ENCODE assay signal across 8 cellular contexts in genomic region chr6:98845201-98846020, GRCh38. TPM values are rescaled to one million over a fixed set of nuclear protein-coding genes. Genes with fewer than 3 reads are reported as not detected.
DNase-seq lines count a peak whose midpoint lies in the region; ATAC-seq and TF ChIP-seq lines count a peak whose summit lies in the region.

No MANE protein-coding gene starts in this region.

- TF ChIP-seq CTCF in endodermal cell (conservative IDR thresholded peaks at IDR 0.05), result peak; percentile 92

- H3K9me3 ChIP-seq in endodermal cell (ENCODE audit: control insufficient read depth, low read length) (no peaks in the 10 kb centered on the region), mesenchymal stem cell (ENCODE audit: control insufficient read depth, low read length) (no peaks in the 10 kb centered on the region)

- H3K4me3 ChIP-seq in endodermal cell (ENCODE audit: low read length) (peak overlapping the region; percentile 78), mesenchymal stem cell (ENCODE audit: insufficient read depth in 1 of 2, low read depth in 1 of 2, low read length in 2 of 2) (peak overlapping the region in 1 of 2 experiments; percentile 59)

- no peak overlapping the region for H2BK5ac ChIP-seq in mesenchymal stem cell (ENCODE audit: low read depth, low read length, poor library complexity, severe bottlenecking)

- H3K18ac ChIP-seq in mesenchymal stem cell (ENCODE audit: low read depth in 1 of 2, low read length in 2 of 2), result no peak overlapping the region

- H3K4ac ChIP-seq in mesenchymal stem cell (ENCODE audit: low read depth in 1 of 2, low read length in 2 of 2), result no peak overlapping the region

- H3K27me3 ChIP-seq in endodermal cell (ENCODE audit: control insufficient read depth, insufficient read depth, low read length, poor library complexity, severe bottlenecking) (peaks cover 99% of the 10 kb centered on the region), mesenchymal stem cell (ENCODE audit: control insufficient read depth in 1 of 2, insufficient read depth in 1 of 2, low read length in 2 of 2) (peaks cover 60 to 93% of the 10 kb centered on the region in 2 experiments)

- H3K79me1 ChIP-seq in mesenchymal stem cell (replicated peaks; ENCODE audit: low read length, poor library complexity, severe bottlenecking), result no peaks in the 10 kb centered on the region

- CTCF ChIA-PET in activated CD8-positive, alpha-beta T cell treated with anti-CD3 and anti-CD28 coated beads, Interleukin-2, amount 10 ng/mL, durations not matched to agents 7 days and 5 days (lab: Charles Lee), result interaction anchor here (0.8 to 2.1 kb wide), 13 partner anchors 8 to 1405 kb away, joined by 3 to 12 read pairs (median 4); partner anchors contain the start of gene POU3F2

- H3K36me3 ChIP-seq in endodermal cell (ENCODE audit: control insufficient read depth, insufficient read depth, low read length), result no peaks in the 10 kb centered on the region
- no peaks in the 10 kb centered on the region for H3K36me3 ChIP-seq in mesenchymal stem cell (ENCODE audit: control insufficient read depth in 1 of 2, insufficient read depth in 2 of 2, low read depth in 1 of 2, low read length in 2 of 2)

- H3K4me3 Mint-ChIP-seq in activated CD8-positive, alpha-beta T cell treated with anti-CD3 and anti-CD28 coated beads, Interleukin-2, amount 10 ng/mL, durations not matched to agents 7 days and 5 days, result no peak overlapping the region
- peak overlapping the region; percentile 47 for H3K4me3 Mint-ChIP-seq in endodermal cell

- no peak overlapping the region for H4K91ac ChIP-seq in mesenchymal stem cell (ENCODE audit: low read length)

- H2AK5ac ChIP-seq in mesenchymal stem cell (ENCODE audit: low read length, severe bottlenecking), result no peak overlapping the region

- ATAC-seq in GM19452 (IDR thresholded peaks at IDR 0.05; ENCODE audit: unreplicated experiment), result peak; percentile 46
- peak; percentile 53 for ATAC-seq in activated CD8-positive, alpha-beta T cell treated with anti-CD3 and anti-CD28 coated beads, Interleukin-2, amount 10 ng/mL, durations not matched to agents 7 days and 5 days

- H3K27me3 Mint-ChIP-seq in activated CD8-positive, alpha-beta T cell treated with anti-CD3 and anti-CD28 coated beads, Interleukin-2, amount 10 ng/mL, durations not matched to agents 7 days and 5 days (ENCODE audit: low read depth), result peaks cover 79% of the 10 kb centered on the region
- peaks cover 98% of the 10 kb centered on the region for H3K27me3 Mint-ChIP-seq in endodermal cell (ENCODE audit: insufficient read depth)

- no peaks in the 10 kb centered on the region for H3K4me1 ChIP-seq in endodermal cell (ENCODE audit: control insufficient read depth, insufficient read depth, low read length)
- H3K4me1 ChIP-seq in mesenchymal stem cell (ENCODE audit: control insufficient read depth, insufficient read depth, low read depth, low read length), result peaks cover 21% of the 10 kb centered on the region

- POLR2A ChIA-PET in activated CD8-positive, alpha-beta T cell treated with anti-CD3 and anti-CD28 coated beads, Interleukin-2, amount 10 ng/mL, durations not matched to agents 7 days and 5 days (lab: Charles Lee), result no interaction called here

- no peak overlapping the region for H2BK15ac ChIP-seq in mesenchymal stem cell (ENCODE audit: low read depth, poor library complexity, severe bottlenecking)

- 1% methylated on average over 16 to 49 of the region's 50 CpGs for WGBS in endodermal cell (ENCODE audit: insufficient coverage in 1 of 2, insufficient read length in 1 of 2), 2 experiments
- WGBS in mesenchymal stem cell, result under 1% methylated on average over 42 of the region's 50 CpGs

- H2BK120ac ChIP-seq in mesenchymal stem cell (ENCODE audit: low read depth, low read length), result no peak overlapping the region

- H3K4me1 Mint-ChIP-seq in activated CD8-positive, alpha-beta T cell treated with anti-CD3 and anti-CD28 coated beads, Interleukin-2, amount 10 ng/mL, durations not matched to agents 7 days and 5 days (ENCODE audit: low read depth), result peaks cover 15% of the 10 kb centered on the region
- peaks cover 27% of the 10 kb centered on the region for H3K4me1 Mint-ChIP-seq in endodermal cell

- no peak overlapping the region for H3K27ac Mint-ChIP-seq in activated CD8-positive, alpha-beta T cell treated with anti-CD3 and anti-CD28 coated beads, Interleukin-2, amount 10 ng/mL, durations not matched to agents 7 days and 5 days
- H3K27ac Mint-ChIP-seq in endodermal cell, result no peak overlapping the region

- peak overlapping the region; percentile 88 for H3K4me2 ChIP-seq in mesenchymal stem cell (ENCODE audit: low read length, poor library complexity, severe bottlenecking)

- no peak overlapping the region for H3K14ac ChIP-seq in mesenchymal stem cell (ENCODE audit: low read length in 2 of 2)

- peaks cover 1% of the 10 kb centered on the region for H3K36me3 Mint-ChIP-seq in activated CD8-positive, alpha-beta T cell treated with anti-CD3 and anti-CD28 coated beads, Interleukin-2, amount 10 ng/mL, durations not matched to agents 7 days and 5 days (ENCODE audit: low read depth)
- H3K36me3 Mint-ChIP-seq in endodermal cell (ENCODE audit: low read depth), result no peaks in the 10 kb centered on the region

- H3K9me3 Mint-ChIP-seq in activated CD8-positive, alpha-beta T cell treated with anti-CD3 and anti-CD28 coated beads, Interleukin-2, amount 10 ng/mL, durations not matched to agents 7 days and 5 days (ENCODE audit: insufficient read depth), result no peaks in the 10 kb centered on the region
- no peaks in the 10 kb centered on the region for H3K9me3 Mint-ChIP-seq in endodermal cell

- no peak overlapping the region for H4K8ac ChIP-seq in mesenchymal stem cell (ENCODE audit: low read length)

- no peak overlapping the region for H2BK12ac ChIP-seq in mesenchymal stem cell (ENCODE audit: low read length in 2 of 2)

- H3K9ac ChIP-seq in endodermal cell (ENCODE audit: extremely low read depth, low read length, poor library complexity, severe bottlenecking) (no peak overlapping the region), mesenchymal stem cell (ENCODE audit: low read length) (no peak overlapping the region)

- no peak overlapping the region for H2AFZ ChIP-seq in mesenchymal stem cell (ENCODE audit: low read depth, low read length)

- H3K27ac ChIP-seq in endodermal cell (ENCODE audit: low read depth, low read length), result peak overlapping the region; percentile 93
- H3K27ac ChIP-seq in mesenchymal stem cell (ENCODE audit: low read length, poor library complexity, severe bottlenecking), result no peak overlapping the region

- H3K23ac ChIP-seq in mesenchymal stem cell (ENCODE audit: low read length in 2 of 2), result no peak overlapping the region

- DNase-seq in COLO668 (lab: John Stamatoyannopoulos, UW; ENCODE audit: unreplicated experiment), result peak; percentile 71
- peak; percentile 82 for DNase-seq in HK-2 (ENCODE audit: unreplicated experiment)
- DNase-seq in NCI-H82 (lab: John Stamatoyannopoulos, UW), result peak; percentile 95
- peak; percentile 71 for DNase-seq in activated CD8-positive, alpha-beta T cell treated with anti-CD3 and anti-CD28 coated beads, Interleukin-2, amount 10 ng/mL, durations not matched to agents 7 days and 5 days
- DNase-seq in endodermal cell, result peak; percentile 96
- peak; percentile 75 for DNase-seq in mesenchymal stem cell
- DNase-seq in stimulated activated CD8-positive, alpha-beta memory T cell treated with anti-CD3 and anti-CD28 coated beads, Interleukin-7, amount 100 ng/mL, for 24 hours (ENCODE audit: low read depth), result peak; percentile 49

RNA-seq across cellular contexts. Expression of gene POU3F2, which starts 11.0 kb away (rescaled TPM):
- not detected for total RNA-seq in activated CD8-positive, alpha-beta T cell treated with anti-CD3 and anti-CD28 coated beads, Interleukin-2, amount 10 ng/mL, durations not matched to agents 7 days and 5 days
- total RNA-seq in endodermal cell, result under 1 TPM in 1 of 2 donors, not detected in 1; 0.07 TPM
- 89.2 TPM for polyA plus RNA-seq in endodermal cell (2013, experiment 1 of 2)
- 82.9 TPM for polyA plus RNA-seq in endodermal cell (2013, experiment 2 of 2)
- not detected for polyA plus RNA-seq in mesenchymal stem cell (2013, experiment 1 of 2)
- polyA plus RNA-seq in mesenchymal stem cell (2013, experiment 2 of 2), result 0.01 TPM
